In the genomic region with DNA sequence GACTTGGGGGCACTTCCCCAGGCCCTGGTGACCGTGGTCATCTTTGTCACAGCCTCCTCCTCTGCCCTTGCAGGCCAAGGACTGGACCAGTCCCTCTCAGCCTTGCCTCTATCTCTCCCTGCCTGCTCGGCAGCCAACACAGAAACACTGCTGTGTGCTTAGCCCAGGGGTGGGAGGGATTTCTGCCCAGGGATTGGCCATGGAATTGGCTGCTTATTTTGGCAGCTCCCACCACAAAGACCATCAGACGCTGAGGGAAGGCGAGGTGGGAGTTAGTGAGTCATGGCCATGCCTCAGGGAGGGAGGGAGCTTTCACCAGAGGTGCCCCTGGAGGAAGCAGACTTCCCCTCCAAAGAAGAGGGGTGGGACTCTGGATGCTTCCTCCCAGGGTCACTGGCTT, we compare ENCODE assay signal across 15 cellular contexts. TPM values are rescaled to one million over a fixed set of nuclear protein-coding genes. Genes with fewer than 3 reads are reported as not detected.
DNase-seq lines count a peak whose midpoint lies in the region; ATAC-seq, FAIRE-seq and TF ChIP-seq lines count a peak whose summit lies in the region.
"Had no signal": no experiment of that assay in that cellular context is flagged by ENCODE, and none has a peak within 500 bp of the region (broad histone marks: within the 10 kb centered on the region; RNA-seq: fewer than 3 reads in every experiment).

No MANE protein-coding gene starts in this region.

- H3K79me2 ChIP-seq in endothelial cell of umbilical vein (ENCODE audit: control insufficient read depth, insufficient read depth, low read length) = no peaks in the 10 kb centered on the region

- no peaks in the 10 kb centered on the region for H3K36me3 ChIP-seq in endothelial cell of umbilical vein (ENCODE audit: control insufficient read depth in 2 of 2, extremely low read depth in 1 of 2, insufficient read depth in 2 of 2, low read length in 2 of 2)
- H3K36me3 ChIP-seq: SJSA1 had no signal

- H2AFZ ChIP-seq in endothelial cell of umbilical vein (ENCODE audit: low read depth, low read length) = no peak overlapping the region

- dilution Hi-C loops in endothelial cell of umbilical vein (cut with MboI; ENCODE audit: extremely low pct_ligation_motif_present, low sequenced_read_pairs) = no loop called here

- TF ChIP-seq CTCF in NB4 (IDR thresholded peaks at IDR 0.05; ENCODE audit: low read depth, low read length) (no peak), endothelial cell of umbilical vein (IDR thresholded peaks at IDR 0.05; ENCODE audit: extremely low read depth in 1 of 2, insufficient read depth in 1 of 2, low read depth in 1 of 2, low read length in 2 of 2) (no peak), progenitor cell of endocrine pancreas (IDR thresholded peaks at IDR 0.05; ENCODE audit: unreplicated experiment) (no peak)

- H3K27me3 ChIP-seq in endothelial cell of umbilical vein (ENCODE audit: control insufficient read depth in 2 of 2, insufficient read depth in 2 of 2, low read length in 2 of 2) = peaks cover 33 to 39% of the 10 kb centered on the region in 2 experiments

- no TSS peak for BruUV-seq in endothelial cell of umbilical vein (replicated peaks; lab: Mats Ljungman, UMichigan)

- no peak overlapping the region for H3K4me2 ChIP-seq in endothelial cell of umbilical vein (ENCODE audit: insufficient read depth, low read length)

- H3K4me1 ChIP-seq in endothelial cell of umbilical vein (ENCODE audit: control insufficient read depth, extremely low read depth, insufficient read depth, low read length) = no peaks in the 10 kb centered on the region
- H3K4me1 ChIP-seq: SJSA1 had no signal

- H3K9me3 Mint-ChIP-seq in progenitor cell of endocrine pancreas (ENCODE audit: low read depth) = no peaks in the 10 kb centered on the region
- H3K9me3 Mint-ChIP-seq: activated T-cell treated with anti-CD3 and anti-CD28 coated beads, Interleukin-2, amount 50 U/mL, for 72 hours; central memory CD8-positive, alpha-beta T cell; stimulated activated naive CD8-positive, alpha-beta T cell treated with anti-CD3 and anti-CD28 coated beads, Interleukin-15, Interleukin-2, amounts not matched to agents 100 ng/mL and 50 ng/mL, for 24 hours had no signal

- ATAC-seq in GM18511 (IDR thresholded peaks at IDR 0.05; ENCODE audit: unreplicated experiment) = no peak
- ATAC-seq: activated T-cell treated with anti-CD3 and anti-CD28 coated beads, Interleukin-2, amount 50 U/mL, for 72 hours; GM12878 had no signal

- TF ChIP-seq POLR2A in NB4 (IDR thresholded peaks at IDR 0.05; ENCODE audit: extremely low read depth, insufficient read length) = no peak
- TF ChIP-seq POLR2A in endothelial cell of umbilical vein (IDR thresholded peaks at IDR 0.05; ENCODE audit: low read depth, low read length) = no peak

- no peaks in the 10 kb centered on the region for H3K27me3 Mint-ChIP-seq in progenitor cell of endocrine pancreas

- H3K9ac ChIP-seq in endothelial cell of umbilical vein (replicated peaks; ENCODE audit: extremely low read depth, insufficient read depth, low read length) = no peak overlapping the region

- H3K4me3 ChIP-seq in NB4 (ENCODE audit: low read depth, low read length) (no peak overlapping the region), endothelial cell of umbilical vein (replicated peaks in 1 of 3; ENCODE audit: insufficient read depth in 1 of 3, low read depth in 1 of 3, low read length in 3 of 3) (no peak overlapping the region)
- H3K4me3 ChIP-seq: GM12878, SJSA1 had no signal

- H3K9me3 ChIP-seq in endothelial cell of umbilical vein (replicated peaks; ENCODE audit: control insufficient read depth, insufficient read depth, low read length) = no peaks in the 10 kb centered on the region
- H3K9me3 ChIP-seq: SJSA1 had no signal

- H3K27ac ChIP-seq in endothelial cell of umbilical vein (ENCODE audit: insufficient read depth, low read depth, low read length) = no peak overlapping the region
- H3K27ac ChIP-seq: SJSA1 had no signal

- peaks cover 20% of the 10 kb centered on the region for H3K4me1 Mint-ChIP-seq in progenitor cell of endocrine pancreas (ENCODE audit: low read depth)

- intact Hi-C loops in endothelial cell of umbilical vein (cut with micrococcal nuclease) = no loop called here

- no peak overlapping the region for H3K4me3 Mint-ChIP-seq in progenitor cell of endocrine pancreas (ENCODE audit: low read depth)
- H3K4me3 Mint-ChIP-seq: activated T-cell treated with anti-CD3 and anti-CD28 coated beads, Interleukin-2, amount 50 U/mL, for 72 hours; central memory CD8-positive, alpha-beta T cell; stimulated activated naive CD8-positive, alpha-beta T cell treated with anti-CD3 and anti-CD28 coated beads, Interleukin-15, Interleukin-2, amounts not matched to agents 100 ng/mL and 50 ng/mL, for 24 hours had no signal

- H3K9me1 ChIP-seq in endothelial cell of umbilical vein (replicated peaks; ENCODE audit: control insufficient read depth, extremely low read depth, insufficient read depth, low read length) = no peaks in the 10 kb centered on the region

- CTCF ChIA-PET in endothelial cell of umbilical vein (lab: Charles Lee) (interaction anchor here (1.4 kb wide), 1 partner anchor 38 kb away, joined by 4 read pairs; no protein-coding TSS in a partner anchor), HEK293T (lab: Yijun Ruan, JAX) (no interaction called here)

- POLR2A ChIA-PET in endothelial cell of umbilical vein (lab: Charles Lee) = no interaction called here
- POLR2A ChIA-PET in HEK293T (lab: Yijun Ruan, JAX) = interaction anchor here (1.2 kb wide), 1 partner anchor 22 kb away, joined by 3 read pairs; no protein-coding TSS in a partner anchor

- peak; percentile 65 for DNase-seq in NB4 (ENCODE audit: low read depth)
- DNase-seq in endothelial cell of umbilical vein (ENCODE audit: low read depth, low spot score) = peak; percentile 21
- peak; percentile 85 for DNase-seq in myocyte (ENCODE audit: low read depth)
- peak; percentile 56 for DNase-seq in urothelium cell line (ENCODE audit: low spot score)
- no peak for DNase-seq in HEK293T (ENCODE audit: extremely low spot score)
- no peak for DNase-seq in progenitor cell of endocrine pancreas (ENCODE audit: low spot score, unreplicated experiment)
- DNase-seq: activated CD4-positive, CD25-positive, alpha-beta regulatory T cell treated with anti-CD3 and anti-CD28 coated beads, Interleukin-2, amount 50 U/mL, for 72 hours; activated T-cell treated with anti-CD3 and anti-CD28 coated beads, Interleukin-2, amount 50 U/mL, for 72 hours; stimulated activated CD4-positive, alpha-beta T cell treated with anti-CD3 and anti-CD28 coated beads, Interleukin-2, amount 100 ng/mL, for 48 hours had no signal

- peaks cover 7% of the 10 kb centered on the region for H3K36me3 Mint-ChIP-seq in progenitor cell of endocrine pancreas (ENCODE audit: insufficient read depth)

- no peak for FAIRE-seq in endothelial cell of umbilical vein (lab: Jason Lieb, UNC)
- FAIRE-seq in urothelium cell line (lab: Jason Lieb, UNC) = peak; percentile 37
- FAIRE-seq: GM12878, islet of Langerhans had no signal

- H3K27ac Mint-ChIP-seq in progenitor cell of endocrine pancreas = no peak overlapping the region
- H3K27ac Mint-ChIP-seq: activated T-cell treated with anti-CD3 and anti-CD28 coated beads, Interleukin-2, amount 50 U/mL, for 72 hours; stimulated activated naive CD8-positive, alpha-beta T cell treated with anti-CD3 and anti-CD28 coated beads, Interleukin-15, Interleukin-2, amounts not matched to agents 100 ng/mL and 50 ng/mL, for 24 hours had no signal

- H4K20me1 ChIP-seq in endothelial cell of umbilical vein (replicated peaks; ENCODE audit: control insufficient read depth, extremely low read depth, insufficient read depth, low read length) = no peaks in the 10 kb centered on the region

TF ChIP-seq in endothelial cell of umbilical vein, 7 proteins besides CTCF, POLR2A, EP300 and RAD21:
- TF ChIP-seq GATA2 (IDR thresholded peaks at IDR 0.05; ENCODE audit: insufficient read depth, insufficient read length, low read depth, low read length) (no peak), POLR2AphosphoS5 (IDR thresholded peaks at IDR 0.05; ENCODE audit: insufficient read depth, low read depth, low read length) (no peak)

TF ChIP-seq in HEK293T, 16 proteins besides CTCF, POLR2A, EP300 and RAD21:
- TF ChIP-seq L3MBTL2 (conservative IDR thresholded peaks at IDR 0.05) = no peak
- TF ChIP-seq ELF4 (IDR thresholded peaks at IDR 0.05) = no peak
- TF ChIP-seq, protein P1, sequence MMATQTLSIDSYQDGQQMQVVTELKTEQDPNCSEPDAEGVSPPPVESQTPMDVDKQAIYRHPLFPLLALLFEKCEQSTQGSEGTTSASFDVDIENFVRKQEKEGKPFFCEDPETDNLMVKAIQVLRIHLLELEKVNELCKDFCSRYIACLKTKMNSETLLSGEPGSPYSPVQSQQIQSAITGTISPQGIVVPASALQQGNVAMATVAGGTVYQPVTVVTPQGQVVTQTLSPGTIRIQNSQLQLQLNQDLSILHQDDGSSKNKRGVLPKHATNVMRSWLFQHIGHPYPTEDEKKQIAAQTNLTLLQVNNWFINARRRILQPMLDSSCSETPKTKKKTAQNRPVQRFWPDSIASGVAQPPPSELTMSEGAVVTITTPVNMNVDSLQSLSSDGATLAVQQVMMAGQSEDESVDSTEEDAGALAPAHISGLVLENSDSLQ (IDR thresholded peaks at IDR 0.05) = no peak
- no peak for TF ChIP-seq LEF1 (IDR thresholded peaks at IDR 0.05; ENCODE audit: borderline replicate concordance)

RNA-seq across cellular contexts. Expression of a gene that starts 21.1 kb away (rescaled TPM):
- total RNA-seq in endothelial cell of umbilical vein = not detected in 2 replicates
- 0.07 TPM in 1 of 2 replicates, not detected in the other for polyA plus RNA-seq in endothelial cell of umbilical vein
- not detected in 2 replicates for polyA plus RNA-seq in endothelial cell of umbilical vein (2011; cell fraction: cytosol; rRNA removed)
- 0.11 TPM in 1 of 2 replicates, not detected in the other for polyA plus RNA-seq in endothelial cell of umbilical vein (2011; cell fraction: nucleus; rRNA removed)
- polyA plus RNA-seq in endothelial cell of umbilical vein (2012) = 0.33 and 1.5 TPM in 2 replicates
- polyA minus RNA-seq in endothelial cell of umbilical vein = 0.08 TPM in 1 of 2 replicates, not detected in the other
- polyA minus RNA-seq in endothelial cell of umbilical vein (2011; cell fraction: cytosol; rRNA and poly(A)+ RNA removed) = not detected
- polyA minus RNA-seq in endothelial cell of umbilical vein (2011; cell fraction: nucleus; rRNA and poly(A)+ RNA removed) = not detected in 2 replicates
- total RNA-seq in myocyte = 0.86 and 2.3 TPM in 2 replicates
- 5.7 TPM for polyA plus RNA-seq in myocyte (2012)
- total RNA-seq in progenitor cell of endocrine pancreas = 58.3 and 67.0 TPM in 2 replicates
- total RNA-seq: SJSA1 had no signal

Comparison
In these comparisons a context has a peak if more than half of its experiments do, and no peak if none do; other contexts are left out.
1. DNase-seq: peak in NB4 (single experiment), endothelial cell of umbilical vein (single experiment), myocyte (single experiment) and urothelium cell line (single experiment); none in HEK293T (single experiment) and progenitor cell of endocrine pancreas (single experiment).
2. RNA of a gene that starts 21.1 kb away (total RNA-seq): 58.3 to 67.0 TPM in progenitor cell of endocrine pancreas; 0.86 to 2.3 TPM in myocyte and not detected in endothelial cell of umbilical vein; every median in the first group is over 10 times any median in the second.